In the genomic region with DNA sequence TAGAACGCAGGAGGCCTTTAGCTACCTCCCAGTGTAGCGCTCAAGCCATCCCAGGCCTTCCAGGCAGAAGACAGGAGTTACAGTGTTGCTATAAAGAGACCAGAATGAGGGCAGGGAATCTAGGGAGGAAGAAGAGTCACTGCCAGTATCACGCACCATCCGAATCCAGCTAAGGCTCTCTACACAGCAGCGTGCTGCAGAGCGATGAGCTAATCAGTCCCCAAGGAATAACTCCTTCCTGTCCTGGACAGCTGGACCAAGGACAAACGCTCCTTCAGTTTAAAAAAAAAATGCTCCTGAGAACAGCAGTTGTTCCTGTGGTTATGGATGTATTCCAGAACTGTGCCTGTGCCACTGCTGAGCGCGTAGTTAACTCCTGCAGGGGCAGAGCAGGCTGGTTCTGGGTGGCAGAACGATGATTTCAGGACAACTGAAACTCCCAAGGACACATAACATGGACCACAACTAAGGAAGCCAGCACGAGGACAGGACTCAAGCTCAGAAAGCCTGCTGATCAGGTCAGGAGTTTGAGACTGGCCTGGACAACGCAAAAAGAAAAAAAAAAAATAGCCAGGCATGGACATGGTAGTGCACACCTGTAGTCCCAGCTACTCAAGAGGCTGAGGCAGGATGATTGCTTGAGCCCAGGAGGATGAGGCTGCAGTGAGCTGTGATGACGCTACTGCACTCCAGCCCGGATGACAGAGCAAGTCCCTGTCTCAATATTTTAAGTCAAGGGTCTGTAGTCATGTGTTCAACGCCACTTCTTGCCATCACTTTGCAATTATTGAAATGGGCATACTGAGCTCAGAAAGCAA, we compare ENCODE assay signal across 8 cellular contexts. TPM values are rescaled to one million over a fixed set of nuclear protein-coding genes. Genes with fewer than 3 reads are reported as not detected.
A peak's percentile ranks its signal among the peaks of the same experiment; 100 is the strongest.
DNase-seq lines count a peak whose midpoint lies in the region; ATAC-seq, FAIRE-seq and TF ChIP-seq lines count a peak whose summit lies in the region.

No MANE protein-coding gene starts in this region.

- no peaks in the 10 kb centered on the region for H3K27me3 Mint-ChIP-seq in activated T-cell treated with anti-CD3 and anti-CD28 coated beads, Interleukin-2, amount 50 U/mL, for 72 hours (ENCODE audit: low read depth)

- 97% methylated on average over 14 of the region's 15 CpGs for WGBS in HepG2 (ENCODE audit: low lambda C conversion rate)

- peaks cover 43% of the 10 kb centered on the region for H3K4me1 ChIP-seq in HepG2 (ENCODE audit: insufficient read depth, low read length)
- peaks cover 20 to 53% of the 10 kb centered on the region in 2 donors for H3K4me1 ChIP-seq in uterus

- H3K4me1 Mint-ChIP-seq in activated T-cell treated with anti-CD3 and anti-CD28 coated beads, Interleukin-2, amount 50 U/mL, for 72 hours (ENCODE audit: low read depth): peaks cover 62% of the 10 kb centered on the region

- no peak for TF ChIP-seq EP300 in HepG2 (IDR thresholded peaks at IDR 0.05; ENCODE audit: low read depth in 2 of 2, low read length in 2 of 2)
- TF ChIP-seq EP300 in HepG2 (CRISPR knock-in tag; IDR thresholded peaks at IDR 0.05; ENCODE audit: borderline replicate concordance): no peak

- no peak for TF ChIP-seq RAD21 in HepG2 (CRISPR knock-in tag; IDR thresholded peaks at IDR 0.05)

- no peak overlapping the region for H3K27ac Mint-ChIP-seq in activated T-cell treated with anti-CD3 and anti-CD28 coated beads, Interleukin-2, amount 50 U/mL, for 72 hours

- CTCF ChIA-PET in HepG2 (lab: Yijun Ruan, JAX; ENCODE audit: low intra/inter-chr PET ratio, low total read pairs): interaction anchor here (0.9 kb wide), 1 partner anchor 144 kb away, joined by 4 read pairs; no protein-coding TSS in a partner anchor

- peak overlapping the region; percentile 22 to 24 for H3K4me3 Mint-ChIP-seq in activated T-cell treated with anti-CD3 and anti-CD28 coated beads, Interleukin-2, amount 50 U/mL, for 72 hours

- H3K9me3 ChIP-seq in HepG2 (ENCODE audit: low read length) (no peaks in the 10 kb centered on the region), uterus (no peaks in the 10 kb centered on the region)

- no peak for TF ChIP-seq CTCF in astrocyte of the cerebellum (IDR thresholded peaks at IDR 0.05; ENCODE audit: low read depth, low read length, missing control alignments)
- TF ChIP-seq CTCF in HepG2 (CRISPR knock-in tag; IDR thresholded peaks at IDR 0.05): no peak
- no peak for TF ChIP-seq CTCF in uterus (IDR thresholded peaks at IDR 0.05)

- H3K27me3 ChIP-seq in HepG2 (ENCODE audit: control insufficient read depth in 1 of 2, insufficient read depth in 2 of 2, low read length in 2 of 2): no peaks in the 10 kb centered on the region; a peak in 1 of 5 replicates
- H3K27me3 ChIP-seq in uterus: no peaks in the 10 kb centered on the region

- H3K9me3 Mint-ChIP-seq in activated T-cell treated with anti-CD3 and anti-CD28 coated beads, Interleukin-2, amount 50 U/mL, for 72 hours: no peaks in the 10 kb centered on the region

- H3K4me3 ChIP-seq in astrocyte of the cerebellum (ENCODE audit: low read depth, low read length) (peak overlapping the region; percentile 78), HepG2 (replicated peaks in 1 of 3; ENCODE audit: insufficient read depth in 1 of 3, low read depth in 2 of 3, low read length in 3 of 3) (peak overlapping the region in 1 of 3 experiments; percentile 29; a peak in 2 of 6 replicates), uterus (no peak overlapping the region)

- peaks cover 7% of the 10 kb centered on the region; the same call in 1 of the 2 replicates for H4K20me1 ChIP-seq in HepG2 (ENCODE audit: insufficient read depth, low read length)

- peaks cover 47% of the 10 kb centered on the region for H3K79me2 ChIP-seq in HepG2 (ENCODE audit: insufficient read depth, low read length)

- intact Hi-C loops in HepG2 (cut with micrococcal nuclease; ENCODE audit: unreplicated experiment): loop anchor here (5.0 kb wide), 1 partner anchor 144 kb away; no protein-coding TSS in a partner anchor
- intact Hi-C loops in uterus (cut with DNase I; ENCODE audit: low total_unique reads): no loop called here

- BruUV-seq in HepG2 (replicated peaks; lab: Mats Ljungman, UMichigan): no TSS peak

- peaks cover 0 to 13% of the 10 kb centered on the region in 2 donors for H3K36me3 Mint-ChIP-seq in activated T-cell treated with anti-CD3 and anti-CD28 coated beads, Interleukin-2, amount 50 U/mL, for 72 hours (ENCODE audit: insufficient read depth in 2 of 2)

- FAIRE-seq in HepG2 (lab: Jason Lieb, UNC): no peak

- H3K36me3 ChIP-seq in HepG2 (replicated peaks in 1 of 2; ENCODE audit: control insufficient read depth in 1 of 2, insufficient read depth in 2 of 2, low read length in 2 of 2) (peaks cover 19 to 52% of the 10 kb centered on the region in 2 experiments), uterus (no peaks in the 10 kb centered on the region)

- POLR2A ChIA-PET in HepG2 (lab: Yijun Ruan, JAX): interaction anchor here (1.2 to 9.6 kb wide), 8 partner anchors 7 to 199 kb away, joined by 3 to 108 read pairs (median 6); partner anchors contain the start of genes GAPDH, MLF2 and NOP2

- no peak overlapping the region for H3K9ac ChIP-seq in HepG2 (ENCODE audit: insufficient read depth, low read depth, low read length)

- in situ Hi-C loops in astrocyte of the cerebellum (cut with HindIII; ENCODE audit: low sequenced_read_pairs): no loop called here
- in situ Hi-C loops in HepG2 (cut with HindIII; ENCODE audit: extremely low pct_ligation_motif_present, low pct_unique_long_range_greater_than_20kb): no loop called here

- peak overlapping the region; percentile 95 for H3K4me2 ChIP-seq in HepG2 (ENCODE audit: low read depth, low read length)

- no peak for ATAC-seq in activated T-cell treated with anti-CD3 and anti-CD28 coated beads, Interleukin-2, amount 50 U/mL, for 72 hours (replicated peaks in 1 of 2)
- ATAC-seq in HepG2: no peak
- ATAC-seq in GM18870 (IDR thresholded peaks at IDR 0.05; ENCODE audit: unreplicated experiment): no peak

- TF ChIP-seq POLR2A in HepG2 (IDR thresholded peaks at IDR 0.05; ENCODE audit: insufficient read depth in 1 of 2, low read depth in 2 of 2, low read length in 2 of 2) (no peak), uterus (IDR thresholded peaks at IDR 0.05) (no peak)

- H2AFZ ChIP-seq in HepG2 (ENCODE audit: low read length): no peak overlapping the region

- no peak for DNase-seq in activated T-cell treated with anti-CD3 and anti-CD28 coated beads, Interleukin-2, amount 50 U/mL, for 72 hours
- no peak for DNase-seq in activated T-cell treated with anti-CD3 and anti-CD28 coated beads, Interleukin-2, amount 50 U/mL, for 1 hour
- no peak for DNase-seq in astrocyte of the cerebellum (ENCODE audit: low read depth)
- no peak for DNase-seq in HepG2 (ENCODE audit: low spot score)
- DNase-seq in uterus: peak; percentile 61 to 70
- no peak for DNase-seq in stimulated activated CD8-positive, alpha-beta memory T cell treated with anti-CD3 and anti-CD28 coated beads, Interleukin-4, amount 100 ng/mL, for 48 hours
- DNase-seq in iPS-NIHi11 (ENCODE audit: low spot score): no peak

- H3K27ac ChIP-seq in HepG2 (ENCODE audit: extremely low read length, insufficient read depth, low read length): peak overlapping the region; percentile 11
- peak overlapping the region; percentile 87 to 93 for H3K27ac ChIP-seq in uterus

RNA-seq across cellular contexts. Expression of gene IFFO1, which starts 2.6 kb away (rescaled TPM):
- total RNA-seq in activated T-cell treated with anti-CD3 and anti-CD28 coated beads, Interleukin-2, amount 50 U/mL, for 72 hours: 10 to 100 TPM; 14.2 to 17.0 TPM
- 7.0 and 12.8 TPM in 2 replicates for total RNA-seq in HepG2 (2016; rRNA removed; fragmentation: Illumina TruSeq; extraction: Trizol)
- 2.3 and 2.6 TPM in 2 replicates for total RNA-seq in HepG2 (2016; cell fraction: cytosol; rRNA removed; fragmentation: Illumina TruSeq; extraction: Trizol; ENCODE audit: low read depth)
- total RNA-seq in HepG2 (2016; cell fraction: insoluble cytoplasmic fraction; rRNA removed; fragmentation: Illumina TruSeq; extraction: Trizol): 6.1 and 12.5 TPM in 2 replicates
- 4.1 and 5.9 TPM in 2 replicates for total RNA-seq in HepG2 (2016; cell fraction: membrane; rRNA removed; fragmentation: Illumina TruSeq; extraction: Trizol)
- total RNA-seq in HepG2 (2016; cell fraction: nucleus; rRNA removed; fragmentation: Illumina TruSeq; extraction: Trizol): 13.7 and 16.1 TPM in 2 replicates
- polyA plus RNA-seq in HepG2 (2011; rRNA removed): 14.6 and 18.3 TPM in 2 replicates
- polyA plus RNA-seq in HepG2 (2011; cell fraction: cytosol; rRNA removed): 7.8 and 9.6 TPM in 2 replicates
- 132 TPM in 2 replicates for polyA plus RNA-seq in HepG2 (2011; cell fraction: nucleus; rRNA removed)
- 8.0 and 11.7 TPM in 2 replicates for polyA plus RNA-seq in HepG2 (2012)
- 1.9 TPM in 2 replicates for polyA plus RNA-seq in HepG2 (2016; cell fraction: cytosol; fragmentation: Illumina TruSeq; extraction: Trizol; ENCODE audit: low read depth)
- 6.6 and 8.2 TPM in 2 replicates for polyA plus RNA-seq in HepG2 (2016; cell fraction: insoluble cytoplasmic fraction; fragmentation: Illumina TruSeq; extraction: Trizol; ENCODE audit: low read depth)
- 3.2 and 3.5 TPM in 2 replicates for polyA plus RNA-seq in HepG2 (2016; cell fraction: membrane; fragmentation: Illumina TruSeq; extraction: Trizol; ENCODE audit: low read depth)
- 54.2 and 55.8 TPM in 2 replicates for polyA plus RNA-seq in HepG2 (2016; cell fraction: nucleus; fragmentation: Illumina TruSeq; extraction: Trizol; ENCODE audit: insufficient read depth, low read depth)
- 0.61 and 11.8 TPM in 2 replicates for polyA minus RNA-seq in HepG2 (2011; rRNA and poly(A)+ RNA removed; ENCODE audit: low replicate concordance)
- 2.9 and 3.4 TPM in 2 replicates for polyA minus RNA-seq in HepG2 (2011; cell fraction: cytosol; rRNA and poly(A)+ RNA removed)
- polyA minus RNA-seq in HepG2 (2011; cell fraction: nucleus; rRNA and poly(A)+ RNA removed): 12.5 and 14.4 TPM in 2 replicates
- total RNA-seq in uterus: 10 to 100 TPM; 17.1 to 50.6 (median 32.8) TPM

RNA-seq across cellular contexts. Expression of gene NOP2, which starts 14.8 kb away (rescaled TPM):
- 10 to 100 TPM; 76.9 to 89.8 TPM for total RNA-seq in activated T-cell treated with anti-CD3 and anti-CD28 coated beads, Interleukin-2, amount 50 U/mL, for 72 hours
- 50.0 and 56.7 TPM in 2 replicates for total RNA-seq in HepG2 (2016; rRNA removed; fragmentation: Illumina TruSeq; extraction: Trizol)
- 12.9 and 15.9 TPM in 2 replicates for total RNA-seq in HepG2 (2016; cell fraction: cytosol; rRNA removed; fragmentation: Illumina TruSeq; extraction: Trizol; ENCODE audit: low read depth)
- 47.8 and 60.1 TPM in 2 replicates for total RNA-seq in HepG2 (2016; cell fraction: insoluble cytoplasmic fraction; rRNA removed; fragmentation: Illumina TruSeq; extraction: Trizol)
- total RNA-seq in HepG2 (2016; cell fraction: membrane; rRNA removed; fragmentation: Illumina TruSeq; extraction: Trizol): 14.5 and 16.3 TPM in 2 replicates
- 58.7 and 75.9 TPM in 2 replicates for total RNA-seq in HepG2 (2016; cell fraction: nucleus; rRNA removed; fragmentation: Illumina TruSeq; extraction: Trizol)
- polyA plus RNA-seq in HepG2 (2011; rRNA removed): 47.3 and 52.9 TPM in 2 replicates
- 23.1 and 25.0 TPM in 2 replicates for polyA plus RNA-seq in HepG2 (2011; cell fraction: cytosol; rRNA removed)
- polyA plus RNA-seq in HepG2 (2011; cell fraction: nucleus; rRNA removed): 189 and 191 TPM in 2 replicates
- polyA plus RNA-seq in HepG2 (2012): 39.3 and 51.1 TPM in 2 replicates
- polyA plus RNA-seq in HepG2 (2016; cell fraction: cytosol; fragmentation: Illumina TruSeq; extraction: Trizol; ENCODE audit: low read depth): 5.0 and 5.2 TPM in 2 replicates
- 58.8 and 61.3 TPM in 2 replicates for polyA plus RNA-seq in HepG2 (2016; cell fraction: insoluble cytoplasmic fraction; fragmentation: Illumina TruSeq; extraction: Trizol; ENCODE audit: low read depth)
- polyA plus RNA-seq in HepG2 (2016; cell fraction: membrane; fragmentation: Illumina TruSeq; extraction: Trizol; ENCODE audit: low read depth): 8.6 and 9.0 TPM in 2 replicates
- 230 and 250 TPM in 2 replicates for polyA plus RNA-seq in HepG2 (2016; cell fraction: nucleus; fragmentation: Illumina TruSeq; extraction: Trizol; ENCODE audit: insufficient read depth, low read depth)
- polyA minus RNA-seq in HepG2 (2011; rRNA and poly(A)+ RNA removed; ENCODE audit: low replicate concordance): 70.3 and 126 TPM in 2 replicates
- polyA minus RNA-seq in HepG2 (2011; cell fraction: cytosol; rRNA and poly(A)+ RNA removed): 17.4 and 20.0 TPM in 2 replicates
- polyA minus RNA-seq in HepG2 (2011; cell fraction: nucleus; rRNA and poly(A)+ RNA removed): 63.5 and 67.9 TPM in 2 replicates
- 10 to 100 TPM in 2 of 4 donors, 1 to 10 TPM in 2; 4.1 to 47.6 (median 10.1) TPM for total RNA-seq in uterus

RNA-seq across cellular contexts. Expression of gene GAPDH, which starts 18.9 kb away (rescaled TPM):
- 1,000 to 10,000 TPM; 4,101 to 4,234 TPM for total RNA-seq in activated T-cell treated with anti-CD3 and anti-CD28 coated beads, Interleukin-2, amount 50 U/mL, for 72 hours
- 3,038 and 4,052 TPM in 2 replicates for total RNA-seq in HepG2 (2016; rRNA removed; fragmentation: Illumina TruSeq; extraction: Trizol)
- 4,250 and 4,349 TPM in 2 replicates for total RNA-seq in HepG2 (2016; cell fraction: cytosol; rRNA removed; fragmentation: Illumina TruSeq; extraction: Trizol; ENCODE audit: low read depth)
- 3,016 and 4,088 TPM in 2 replicates for total RNA-seq in HepG2 (2016; cell fraction: insoluble cytoplasmic fraction; rRNA removed; fragmentation: Illumina TruSeq; extraction: Trizol)
- total RNA-seq in HepG2 (2016; cell fraction: membrane; rRNA removed; fragmentation: Illumina TruSeq; extraction: Trizol): 3,384 and 3,615 TPM in 2 replicates
- 1,080 and 1,144 TPM in 2 replicates for total RNA-seq in HepG2 (2016; cell fraction: nucleus; rRNA removed; fragmentation: Illumina TruSeq; extraction: Trizol)
- 12,395 and 12,722 TPM in 2 replicates for polyA plus RNA-seq in HepG2 (2011; rRNA removed)
- 13,143 and 20,886 TPM in 2 replicates for polyA plus RNA-seq in HepG2 (2011; cell fraction: cytosol; rRNA removed)
- 4,563 and 5,385 TPM in 2 replicates for polyA plus RNA-seq in HepG2 (2011; cell fraction: nucleus; rRNA removed)
- 4,491 and 5,608 TPM in 2 replicates for polyA plus RNA-seq in HepG2 (2012)
- 5,853 and 5,973 TPM in 2 replicates for polyA plus RNA-seq in HepG2 (2016; cell fraction: cytosol; fragmentation: Illumina TruSeq; extraction: Trizol; ENCODE audit: low read depth)
- polyA plus RNA-seq in HepG2 (2016; cell fraction: insoluble cytoplasmic fraction; fragmentation: Illumina TruSeq; extraction: Trizol; ENCODE audit: low read depth): 5,263 and 5,331 TPM in 2 replicates
- polyA plus RNA-seq in HepG2 (2016; cell fraction: membrane; fragmentation: Illumina TruSeq; extraction: Trizol; ENCODE audit: low read depth): 4,187 and 4,205 TPM in 2 replicates
- 2,003 and 2,068 TPM in 2 replicates for polyA plus RNA-seq in HepG2 (2016; cell fraction: nucleus; fragmentation: Illumina TruSeq; extraction: Trizol; ENCODE audit: insufficient read depth, low read depth)
- polyA minus RNA-seq in HepG2 (2011; rRNA and poly(A)+ RNA removed; ENCODE audit: low replicate concordance): 14,131 and 14,841 TPM in 2 replicates
- 5,645 and 5,680 TPM in 2 replicates for polyA minus RNA-seq in HepG2 (2011; cell fraction: cytosol; rRNA and poly(A)+ RNA removed)
- polyA minus RNA-seq in HepG2 (2011; cell fraction: nucleus; rRNA and poly(A)+ RNA removed): 1,044 and 1,523 TPM in 2 replicates
- total RNA-seq in uterus: 1,000 to 10,000 TPM in 2 of 4 donors, 100 to 1,000 TPM in 2; 962 to 1,122 (median 1,020) TPM

RNA-seq across cellular contexts. Expression of gene CHD4, which starts 53.9 kb away (rescaled TPM):
- 100 to 1,000 TPM; 292 to 299 TPM for total RNA-seq in activated T-cell treated with anti-CD3 and anti-CD28 coated beads, Interleukin-2, amount 50 U/mL, for 72 hours
- total RNA-seq in HepG2 (2016; rRNA removed; fragmentation: Illumina TruSeq; extraction: Trizol) (148 and 156 TPM in 2 replicates), uterus (100 to 1,000 TPM in 3 of 4 donors, 10 to 100 TPM in 1; 99.4 to 323 (median 247) TPM)
- total RNA-seq in HepG2 (2016; cell fraction: cytosol; rRNA removed; fragmentation: Illumina TruSeq; extraction: Trizol; ENCODE audit: low read depth): 15.5 and 17.3 TPM in 2 replicates
- total RNA-seq in HepG2 (2016; cell fraction: insoluble cytoplasmic fraction; rRNA removed; fragmentation: Illumina TruSeq; extraction: Trizol): 147 and 150 TPM in 2 replicates
- total RNA-seq in HepG2 (2016; cell fraction: membrane; rRNA removed; fragmentation: Illumina TruSeq; extraction: Trizol): 36.3 and 39.7 TPM in 2 replicates
- 250 and 271 TPM in 2 replicates for total RNA-seq in HepG2 (2016; cell fraction: nucleus; rRNA removed; fragmentation: Illumina TruSeq; extraction: Trizol)
- 76.2 and 82.8 TPM in 2 replicates for polyA plus RNA-seq in HepG2 (2011; rRNA removed)
- polyA plus RNA-seq in HepG2 (2011; cell fraction: cytosol; rRNA removed): 64.8 and 67.1 TPM in 2 replicates
- polyA plus RNA-seq in HepG2 (2011; cell fraction: nucleus; rRNA removed): 148 and 172 TPM in 2 replicates
- polyA plus RNA-seq in HepG2 (2012): 74.3 and 85.1 TPM in 2 replicates
- 8.7 and 9.0 TPM in 2 replicates for polyA plus RNA-seq in HepG2 (2016; cell fraction: cytosol; fragmentation: Illumina TruSeq; extraction: Trizol; ENCODE audit: low read depth)
- 121 and 138 TPM in 2 replicates for polyA plus RNA-seq in HepG2 (2016; cell fraction: insoluble cytoplasmic fraction; fragmentation: Illumina TruSeq; extraction: Trizol; ENCODE audit: low read depth)
- 17.5 and 22.9 TPM in 2 replicates for polyA plus RNA-seq in HepG2 (2016; cell fraction: membrane; fragmentation: Illumina TruSeq; extraction: Trizol; ENCODE audit: low read depth)
- 343 and 358 TPM in 2 replicates for polyA plus RNA-seq in HepG2 (2016; cell fraction: nucleus; fragmentation: Illumina TruSeq; extraction: Trizol; ENCODE audit: insufficient read depth, low read depth)
- 130 and 210 TPM in 2 replicates for polyA minus RNA-seq in HepG2 (2011; rRNA and poly(A)+ RNA removed; ENCODE audit: low replicate concordance)
- polyA minus RNA-seq in HepG2 (2011; cell fraction: cytosol; rRNA and poly(A)+ RNA removed): 76.1 and 89.0 TPM in 2 replicates
- 87.0 and 130 TPM in 2 replicates for polyA minus RNA-seq in HepG2 (2011; cell fraction: nucleus; rRNA and poly(A)+ RNA removed)

RNA-seq across cellular contexts. Expression of gene NCAPD2, which starts 59.4 kb away (rescaled TPM):
- 100 to 1,000 TPM; 156 to 168 TPM for total RNA-seq in activated T-cell treated with anti-CD3 and anti-CD28 coated beads, Interleukin-2, amount 50 U/mL, for 72 hours
- total RNA-seq in HepG2 (2016; rRNA removed; fragmentation: Illumina TruSeq; extraction: Trizol) (65.6 and 100 TPM in 2 replicates), uterus (100 to 1,000 TPM in 1 of 4 donors, 10 to 100 TPM in 2, 1 to 10 TPM in 1; 2.8 to 145 (median 19.3) TPM)
- total RNA-seq in HepG2 (2016; cell fraction: cytosol; rRNA removed; fragmentation: Illumina TruSeq; extraction: Trizol; ENCODE audit: low read depth): 7.2 and 7.6 TPM in 2 replicates
- total RNA-seq in HepG2 (2016; cell fraction: insoluble cytoplasmic fraction; rRNA removed; fragmentation: Illumina TruSeq; extraction: Trizol): 68.5 and 86.5 TPM in 2 replicates
- 25.1 and 25.2 TPM in 2 replicates for total RNA-seq in HepG2 (2016; cell fraction: membrane; rRNA removed; fragmentation: Illumina TruSeq; extraction: Trizol)
- total RNA-seq in HepG2 (2016; cell fraction: nucleus; rRNA removed; fragmentation: Illumina TruSeq; extraction: Trizol): 57.8 and 60.8 TPM in 2 replicates
- 42.8 and 51.1 TPM in 2 replicates for polyA plus RNA-seq in HepG2 (2011; rRNA removed)
- polyA plus RNA-seq in HepG2 (2011; cell fraction: cytosol; rRNA removed): 32.2 and 41.0 TPM in 2 replicates
- 46.7 and 50.4 TPM in 2 replicates for polyA plus RNA-seq in HepG2 (2011; cell fraction: nucleus; rRNA removed)
- 31.0 and 53.6 TPM in 2 replicates for polyA plus RNA-seq in HepG2 (2012)
- polyA plus RNA-seq in HepG2 (2016; cell fraction: cytosol; fragmentation: Illumina TruSeq; extraction: Trizol; ENCODE audit: low read depth): 3.4 and 4.5 TPM in 2 replicates
- polyA plus RNA-seq in HepG2 (2016; cell fraction: insoluble cytoplasmic fraction; fragmentation: Illumina TruSeq; extraction: Trizol; ENCODE audit: low read depth): 56.7 and 71.7 TPM in 2 replicates
- 12.3 and 13.7 TPM in 2 replicates for polyA plus RNA-seq in HepG2 (2016; cell fraction: membrane; fragmentation: Illumina TruSeq; extraction: Trizol; ENCODE audit: low read depth)
- 73.7 and 78.3 TPM in 2 replicates for polyA plus RNA-seq in HepG2 (2016; cell fraction: nucleus; fragmentation: Illumina TruSeq; extraction: Trizol; ENCODE audit: insufficient read depth, low read depth)
- polyA minus RNA-seq in HepG2 (2011; rRNA and poly(A)+ RNA removed; ENCODE audit: low replicate concordance): 92.8 and 252 TPM in 2 replicates
- 51.6 and 71.6 TPM in 2 replicates for polyA minus RNA-seq in HepG2 (2011; cell fraction: cytosol; rRNA and poly(A)+ RNA removed)
- polyA minus RNA-seq in HepG2 (2011; cell fraction: nucleus; rRNA and poly(A)+ RNA removed): 62.8 and 68.9 TPM in 2 replicates

Comparison
In these comparisons a context has a peak if more than half of its experiments do, and no peak if none do; other contexts are left out.
1. DNase-seq: peak in uterus (2 of 2); none in activated T-cell treated with anti-CD3 and anti-CD28 coated beads, Interleukin-2, amount 50 U/mL, for 72 hours (0 of 2), activated T-cell treated with anti-CD3 and anti-CD28 coated beads, Interleukin-2, amount 50 U/mL, for 1 hour (single experiment), astrocyte of the cerebellum (single experiment), HepG2 (single experiment), stimulated activated CD8-positive, alpha-beta memory T cell treated with anti-CD3 and anti-CD28 coated beads, Interleukin-4, amount 100 ng/mL, for 48 hours (single experiment) and iPS-NIHi11 (single experiment).